In genomic region chr4:7259039-7259438, GRCh38 we compare ENCODE assay signal across 33 cellular contexts.
"Had no signal": no experiment of that assay in that cellular context is flagged by ENCODE, and none has a peak within 500 bp of the region (broad histone marks: within the 10 kb centered on the region; RNA-seq: fewer than 3 reads in every experiment).

No MANE protein-coding gene starts in this region.

- H3K4me3 ChIP-seq: adrenal gland, ascending aorta, body of pancreas, breast epithelium, cardiac muscle cell had no signal

- H3K4me1 ChIP-seq: adrenal gland, ascending aorta, breast epithelium had no signal

- H3K36me3 ChIP-seq: adrenal gland, ascending aorta, brain microvascular endothelial cell, breast epithelium, cardiac muscle cell had no signal

- H3K9me3 ChIP-seq: adrenal gland, ascending aorta, body of pancreas, breast epithelium had no signal

- ATAC-seq: activated naive CD4-positive, alpha-beta T cell treated with anti-CD3 and anti-CD28 coated beads, Interleukin-2, amount 50 U/mL, for 72 hours; activated naive CD8-positive, alpha-beta T cell treated with anti-CD3 and anti-CD28 coated beads, Interleukin-2, amount 50 U/mL, for 24 hours; activated T-cell treated with anti-CD3 and anti-CD28 coated beads, Interleukin-2, amount 50 U/mL, for 4 hours; activated T-cell treated with anti-CD3 and anti-CD28 coated beads, Interleukin-2, amount 50 U/mL, for 72 hours; activated T-helper 17 cell treated with anti-CD3 and anti-CD28 coated beads, Interleukin-2, amount 50 U/mL, for 72 hours; body of pancreas had no signal

- H3K27me3 ChIP-seq: adrenal gland, ascending aorta, body of pancreas, brain microvascular endothelial cell, cardiac muscle cell had no signal

- DNase-seq: activated effector memory CD4-positive, alpha-beta T cell treated with anti-CD3 and anti-CD28 coated beads, Interleukin-2, amount 50 U/mL, for 16 hours; activated effector memory CD4-positive, alpha-beta T cell treated with Interleukin-2 at 50 U/mL for 16 hours; activated gamma-delta T cell; activated gamma-delta T cell treated with Interleukin-2 at 50 U/mL for 16 hours; activated naive CD4-positive, alpha-beta T cell; activated naive CD4-positive, alpha-beta T cell treated with anti-CD3 and anti-CD28 coated beads for 36 hours; activated naive CD4-positive, alpha-beta T cell treated with anti-CD3 and anti-CD28 coated beads, Interleukin-2, amount 10 ng/mL, durations not matched to agents 7 days and 5 days; activated naive CD4-positive, alpha-beta T cell treated with anti-CD3 and anti-CD28 coated beads, Interleukin-2, amount 50 U/mL, for 16 hours; activated naive CD4-positive, alpha-beta T cell treated with Interleukin-2 at 50 U/mL for 16 hours; activated naive CD8-positive, alpha-beta T cell treated with anti-CD3 and anti-CD28 coated beads for 36 hours; activated naive CD8-positive, alpha-beta T cell treated with anti-CD3 and anti-CD28 coated beads, Interleukin-2, amount 10 ng/mL, durations not matched to agents 7 days and 5 days; activated naive CD8-positive, alpha-beta T cell treated with anti-CD3 and anti-CD28 coated beads, Interleukin-2, amount 50 U/mL, for 24 hours; activated T-cell treated with anti-CD3 and anti-CD28 coated beads, Interleukin-2, amount 50 U/mL, for 4 hours; activated T-cell treated with anti-CD3 and anti-CD28 coated beads, Interleukin-2, amount 50 U/mL, for 48 hours; activated T-cell treated with anti-CD3 and anti-CD28 coated beads, Interleukin-2, amount 50 U/mL, for 72 hours; adrenal gland; amniotic stem cell; amygdala; anterior cingulate cortex; aorta; body of pancreas; brain microvascular endothelial cell; caudate nucleus; central memory CD4-positive, alpha-beta T cell; cerebellar nuclear complex had no signal

- FAIRE-seq: astrocyte, bronchial epithelial cell, colon had no signal

- H3K27ac ChIP-seq: adrenal gland, ascending aorta, body of pancreas, brain microvascular endothelial cell, breast epithelium, cardiac muscle cell had no signal
